Comparison of ENCODE assay signal across 8 cellular contexts in genomic region chr10:17453377-17454091, GRCh38. TPM values are rescaled to one million over a fixed set of nuclear protein-coding genes. Genes with fewer than 3 reads are reported as not detected.
DNase-seq lines count a peak whose midpoint lies in the region; ATAC-seq and TF ChIP-seq lines count a peak whose summit lies in the region.

No MANE protein-coding gene starts in this region.

- H3K36me3 ChIP-seq in HUES48 (ENCODE audit: control insufficient read depth, insufficient read depth, low read length) (0 out of 2 replicates have a peak, but pooled peaks cover 5% of the 10 kb centered on the region), mucosa of rectum (ENCODE audit: control insufficient read depth in 2 of 2, insufficient read depth in 2 of 2, low read length in 2 of 2) (no peaks in the 10 kb centered on the region), upper lobe of left lung (peaks cover 0 to 8% (median 0%) of the 10 kb centered on the region in 4 donors)

- H3K4me1 ChIP-seq in HUES48 (ENCODE audit: control insufficient read depth, insufficient read depth, low read length): peaks cover 30% of the 10 kb centered on the region
- peaks cover 0 to 4% of the 10 kb centered on the region in 2 donors for H3K4me1 ChIP-seq in mucosa of rectum (ENCODE audit: control insufficient read depth in 2 of 2, insufficient read depth in 2 of 2, low read length in 2 of 2)
- H3K4me1 ChIP-seq in upper lobe of left lung: peaks cover 11 to 18% (median 16%) of the 10 kb centered on the region in 4 donors

- ATAC-seq in GM18511 (IDR thresholded peaks at IDR 0.05; ENCODE audit: unreplicated experiment): peak; percentile 58
- ATAC-seq in upper lobe of left lung (ENCODE audit: low FRiP score in 2 of 2): peak; percentile 53 to 67

- peaks cover 31% of the 10 kb centered on the region for H3K27me3 Mint-ChIP-seq in activated CD4-positive, alpha-beta memory T cell treated with anti-CD3 and anti-CD28 coated beads, Interleukin-2, amount 10 ng/mL, durations not matched to agents 7 days and 5 days
- H3K27me3 Mint-ChIP-seq in endothelial cell (ENCODE audit: unreplicated experiment): peaks cover 6% of the 10 kb centered on the region

- DNase-seq in activated CD4-positive, alpha-beta memory T cell treated with anti-CD3 and anti-CD28 coated beads, Interleukin-2, amount 10 ng/mL, durations not matched to agents 7 days and 5 days: peak; percentile 42
- DNase-seq in endothelial cell (ENCODE audit: low spot score): peak; percentile 42
- peak; percentile 35 to 89 for DNase-seq in upper lobe of left lung
- no peak for DNase-seq in RKO (ENCODE audit: low spot score)
- DNase-seq in NCI-H2107 (lab: John Stamatoyannopoulos, UW): no peak

- H3K9me3 ChIP-seq in HUES48 (ENCODE audit: control insufficient read depth, insufficient read depth, low read length) (peaks cover 13% of the 10 kb centered on the region), mucosa of rectum (ENCODE audit: control insufficient read depth in 2 of 2, low read length in 2 of 2) (peaks cover 0 to 2% of the 10 kb centered on the region in 2 donors), upper lobe of left lung (peaks cover 7 to 16% (median 12%) of the 10 kb centered on the region in 4 donors)

- peaks cover 21% of the 10 kb centered on the region for H3K4me1 Mint-ChIP-seq in activated CD4-positive, alpha-beta memory T cell treated with anti-CD3 and anti-CD28 coated beads, Interleukin-2, amount 10 ng/mL, durations not matched to agents 7 days and 5 days
- H3K4me1 Mint-ChIP-seq in endothelial cell (ENCODE audit: unreplicated experiment): peaks cover 8% of the 10 kb centered on the region

- H3K27ac ChIP-seq in HUES48 (ENCODE audit: low read depth, low read length) (peak overlapping the region; percentile 57), mucosa of rectum (ENCODE audit: low read depth in 2 of 2, low read length in 2 of 2) (peak overlapping the region in 1 of 2 donors; percentile 17), upper lobe of left lung (peak overlapping the region; percentile 70 to 85 (median 82))

- 2 to 3% methylated on average over 12 to 39 of the region's 66 CpGs for WGBS in upper lobe of left lung, 2 donors

- TF ChIP-seq EP300 in upper lobe of left lung (IDR thresholded peaks at IDR 0.05): no peak

- H3K36me3 Mint-ChIP-seq in activated CD4-positive, alpha-beta memory T cell treated with anti-CD3 and anti-CD28 coated beads, Interleukin-2, amount 10 ng/mL, durations not matched to agents 7 days and 5 days (ENCODE audit: low read depth): peaks cover 18% of the 10 kb centered on the region
- H3K36me3 Mint-ChIP-seq in endothelial cell (ENCODE audit: low read depth, unreplicated experiment): peaks cover 10% of the 10 kb centered on the region

- POLR2A ChIA-PET in activated CD4-positive, alpha-beta memory T cell treated with anti-CD3 and anti-CD28 coated beads, Interleukin-2, amount 10 ng/mL, durations not matched to agents 7 days and 5 days (lab: Charles Lee): interaction anchor here (1.1 to 2.2 kb wide), 9 partner anchors 9 to 637 kb away, joined by 3 to 11 read pairs (median 4); partner anchors contain the start of gene RSU1

- peaks cover 10% of the 10 kb centered on the region for H3K9me3 Mint-ChIP-seq in activated CD4-positive, alpha-beta memory T cell treated with anti-CD3 and anti-CD28 coated beads, Interleukin-2, amount 10 ng/mL, durations not matched to agents 7 days and 5 days
- no peaks in the 10 kb centered on the region for H3K9me3 Mint-ChIP-seq in endothelial cell (ENCODE audit: unreplicated experiment)

- TF ChIP-seq CTCF in endothelial cell (IDR thresholded peaks at IDR 0.05; ENCODE audit: unreplicated experiment) (no peak), upper lobe of left lung (IDR thresholded peaks at IDR 0.05) (no peak)

- no peak overlapping the region for H3K27ac Mint-ChIP-seq in activated CD4-positive, alpha-beta memory T cell treated with anti-CD3 and anti-CD28 coated beads, Interleukin-2, amount 10 ng/mL, durations not matched to agents 7 days and 5 days
- H3K27ac Mint-ChIP-seq in endothelial cell (ENCODE audit: unreplicated experiment): no peak overlapping the region

- H3K27me3 ChIP-seq in HUES48 (ENCODE audit: control insufficient read depth, insufficient read depth, low read length): peaks cover 34% of the 10 kb centered on the region
- H3K27me3 ChIP-seq in mucosa of rectum (ENCODE audit: control insufficient read depth in 2 of 2, insufficient read depth in 2 of 2, low read length in 2 of 2): peaks cover 7 to 19% of the 10 kb centered on the region in 2 donors
- peaks cover 0 to 14% (median 0%) of the 10 kb centered on the region in 4 donors for H3K27me3 ChIP-seq in upper lobe of left lung

- H3K4me3 ChIP-seq in HUES48 (ENCODE audit: low read depth, low read length) (peak overlapping the region; percentile 82), mucosa of rectum (ENCODE audit: low read length in 2 of 2) (peak overlapping the region; percentile 60 to 65), upper lobe of left lung (peak overlapping the region; percentile 22 to 66 (median 54))

- peak overlapping the region; percentile 88 for H3K4me3 Mint-ChIP-seq in activated CD4-positive, alpha-beta memory T cell treated with anti-CD3 and anti-CD28 coated beads, Interleukin-2, amount 10 ng/mL, durations not matched to agents 7 days and 5 days
- peak overlapping the region; percentile 86 for H3K4me3 Mint-ChIP-seq in endothelial cell (ENCODE audit: unreplicated experiment)

- TF ChIP-seq POLR2A in upper lobe of left lung (IDR thresholded peaks at IDR 0.05): no peak

- peak overlapping the region; percentile 15; the same call in 1 of the 2 replicates for H3K9ac ChIP-seq in HUES48 (ENCODE audit: low read depth, low read length)
- H3K9ac ChIP-seq in mucosa of rectum (ENCODE audit: low read depth in 1 of 2, low read length in 2 of 2): peak overlapping the region in 1 of 2 donors; percentile 56

- CTCF ChIA-PET in activated CD4-positive, alpha-beta memory T cell treated with anti-CD3 and anti-CD28 coated beads, Interleukin-2, amount 10 ng/mL, durations not matched to agents 7 days and 5 days (lab: Charles Lee): interaction anchor here (0.6 to 1.8 kb wide), 10 partner anchors 9 to 163 kb away, joined by 3 to 9 read pairs (median 4); no protein-coding TSS in a partner anchor

RNA-seq across cellular contexts. Expression of gene ST8SIA6, which starts 0.9 kb away (rescaled TPM):
- under 1 TPM; 0.93 to 0.95 TPM for total RNA-seq in activated CD4-positive, alpha-beta memory T cell treated with anti-CD3 and anti-CD28 coated beads, Interleukin-2, amount 10 ng/mL, durations not matched to agents 7 days and 5 days
- total RNA-seq in endothelial cell (ENCODE audit: unreplicated experiment) (1.7 TPM), upper lobe of left lung (10 to 100 TPM in 1 of 6 donors, 1 to 10 TPM in 5; 5.5 to 12.6 (median 7.0) TPM)

Comparison
In these comparisons a context has a peak if more than half of its experiments do, and no peak if none do; other contexts are left out.
1. DNase-seq: peak in activated CD4-positive, alpha-beta memory T cell treated with anti-CD3 and anti-CD28 coated beads, Interleukin-2, amount 10 ng/mL, durations not matched to agents 7 days and 5 days (single experiment), endothelial cell (single experiment) and upper lobe of left lung (2 of 2); none in RKO (single experiment) and NCI-H2107 (single experiment).
2. Peak in every context shown above with its lines, with median percentiles within 50 percentile points of each other: H3K4me3 ChIP-seq.